ENCODE assay signal across 2 cellular contexts in the genomic region with DNA sequence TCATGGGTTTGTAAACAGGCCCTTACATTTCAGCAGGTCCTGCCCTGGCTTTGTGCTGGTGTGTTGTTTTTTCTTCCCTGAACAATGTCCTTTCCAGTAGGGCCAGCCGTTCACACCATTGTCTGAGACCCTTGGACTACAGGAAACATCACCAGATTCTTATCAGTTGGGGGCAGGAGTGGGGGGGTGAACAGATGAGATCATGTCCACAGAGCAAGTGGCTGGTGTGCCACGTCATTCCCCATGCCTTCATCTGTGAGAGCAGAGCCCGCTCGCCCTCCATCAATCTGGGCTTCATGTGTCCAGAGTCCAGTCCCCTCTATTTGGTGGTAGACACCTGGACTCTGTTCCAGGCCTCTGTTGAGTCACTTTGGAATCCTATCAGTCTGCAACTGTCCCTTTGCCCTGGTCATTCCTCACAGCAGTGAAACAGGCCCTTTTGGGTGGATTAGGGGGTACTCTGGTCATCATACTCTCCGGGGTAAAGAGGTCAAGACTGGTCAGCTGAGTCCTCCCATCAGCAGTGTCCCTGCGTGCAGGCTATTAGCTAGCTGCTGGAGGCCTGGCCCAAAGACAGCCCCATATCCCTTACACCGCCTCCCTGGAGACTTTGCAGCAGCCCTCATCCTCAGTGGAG.
TF ChIP-seq lines count a peak whose summit lies in the region.

No MANE protein-coding gene starts in this region.

TF ChIP-seq in SK-N-SH, 30 proteins besides CTCF, POLR2A, EP300 and RAD21 (continued from another document):
- TF ChIP-seq, protein P1, sequence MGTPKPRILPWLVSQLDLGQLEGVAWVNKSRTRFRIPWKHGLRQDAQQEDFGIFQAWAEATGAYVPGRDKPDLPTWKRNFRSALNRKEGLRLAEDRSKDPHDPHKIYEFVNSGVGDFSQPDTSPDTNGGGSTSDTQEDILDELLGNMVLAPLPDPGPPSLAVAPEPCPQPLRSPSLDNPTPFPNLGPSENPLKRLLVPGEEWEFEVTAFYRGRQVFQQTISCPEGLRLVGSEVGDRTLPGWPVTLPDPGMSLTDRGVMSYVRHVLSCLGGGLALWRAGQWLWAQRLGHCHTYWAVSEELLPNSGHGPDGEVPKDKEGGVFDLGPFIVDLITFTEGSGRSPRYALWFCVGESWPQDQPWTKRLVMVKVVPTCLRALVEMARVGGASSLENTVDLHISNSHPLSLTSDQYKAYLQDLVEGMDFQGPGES (IDR thresholded peaks at IDR 0.05; ENCODE audit: low read depth, low read length): no peak
- TF ChIP-seq FOXJ3 (CRISPR knock-in tag; IDR thresholded peaks at IDR 0.05): no peak
- TF ChIP-seq SIN3A (IDR thresholded peaks at IDR 0.05; ENCODE audit: borderline replicate concordance, low read depth, low read length): no peak
- TF ChIP-seq, protein P2, sequence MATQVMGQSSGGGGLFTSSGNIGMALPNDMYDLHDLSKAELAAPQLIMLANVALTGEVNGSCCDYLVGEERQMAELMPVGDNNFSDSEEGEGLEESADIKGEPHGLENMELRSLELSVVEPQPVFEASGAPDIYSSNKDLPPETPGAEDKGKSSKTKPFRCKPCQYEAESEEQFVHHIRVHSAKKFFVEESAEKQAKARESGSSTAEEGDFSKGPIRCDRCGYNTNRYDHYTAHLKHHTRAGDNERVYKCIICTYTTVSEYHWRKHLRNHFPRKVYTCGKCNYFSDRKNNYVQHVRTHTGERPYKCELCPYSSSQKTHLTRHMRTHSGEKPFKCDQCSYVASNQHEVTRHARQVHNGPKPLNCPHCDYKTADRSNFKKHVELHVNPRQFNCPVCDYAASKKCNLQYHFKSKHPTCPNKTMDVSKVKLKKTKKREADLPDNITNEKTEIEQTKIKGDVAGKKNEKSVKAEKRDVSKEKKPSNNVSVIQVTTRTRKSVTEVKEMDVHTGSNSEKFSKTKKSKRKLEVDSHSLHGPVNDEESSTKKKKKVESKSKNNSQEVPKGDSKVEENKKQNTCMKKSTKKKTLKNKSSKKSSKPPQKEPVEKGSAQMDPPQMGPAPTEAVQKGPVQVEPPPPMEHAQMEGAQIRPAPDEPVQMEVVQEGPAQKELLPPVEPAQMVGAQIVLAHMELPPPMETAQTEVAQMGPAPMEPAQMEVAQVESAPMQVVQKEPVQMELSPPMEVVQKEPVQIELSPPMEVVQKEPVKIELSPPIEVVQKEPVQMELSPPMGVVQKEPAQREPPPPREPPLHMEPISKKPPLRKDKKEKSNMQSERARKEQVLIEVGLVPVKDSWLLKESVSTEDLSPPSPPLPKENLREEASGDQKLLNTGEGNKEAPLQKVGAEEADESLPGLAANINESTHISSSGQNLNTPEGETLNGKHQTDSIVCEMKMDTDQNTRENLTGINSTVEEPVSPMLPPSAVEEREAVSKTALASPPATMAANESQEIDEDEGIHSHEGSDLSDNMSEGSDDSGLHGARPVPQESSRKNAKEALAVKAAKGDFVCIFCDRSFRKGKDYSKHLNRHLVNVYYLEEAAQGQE (IDR thresholded peaks at IDR 0.05; ENCODE audit: low read depth, low read length): no peak
- TF ChIP-seq, protein P3, sequence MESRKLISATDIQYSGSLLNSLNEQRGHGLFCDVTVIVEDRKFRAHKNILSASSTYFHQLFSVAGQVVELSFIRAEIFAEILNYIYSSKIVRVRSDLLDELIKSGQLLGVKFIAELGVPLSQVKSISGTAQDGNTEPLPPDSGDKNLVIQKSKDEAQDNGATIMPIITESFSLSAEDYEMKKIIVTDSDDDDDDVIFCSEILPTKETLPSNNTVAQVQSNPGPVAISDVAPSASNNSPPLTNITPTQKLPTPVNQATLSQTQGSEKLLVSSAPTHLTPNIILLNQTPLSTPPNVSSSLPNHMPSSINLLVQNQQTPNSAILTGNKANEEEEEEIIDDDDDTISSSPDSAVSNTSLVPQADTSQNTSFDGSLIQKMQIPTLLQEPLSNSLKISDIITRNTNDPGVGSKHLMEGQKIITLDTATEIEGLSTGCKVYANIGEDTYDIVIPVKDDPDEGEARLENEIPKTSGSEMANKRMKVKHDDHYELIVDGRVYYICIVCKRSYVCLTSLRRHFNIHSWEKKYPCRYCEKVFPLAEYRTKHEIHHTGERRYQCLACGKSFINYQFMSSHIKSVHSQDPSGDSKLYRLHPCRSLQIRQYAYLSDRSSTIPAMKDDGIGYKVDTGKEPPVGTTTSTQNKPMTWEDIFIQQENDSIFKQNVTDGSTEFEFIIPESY (IDR thresholded peaks at IDR 0.05; ENCODE audit: borderline replicate concordance, low read depth): no peak
- TF ChIP-seq NRF1 (IDR thresholded peaks at IDR 0.05; ENCODE audit: low read depth, low read length): no peak
- no peak for TF ChIP-seq ELF1 (IDR thresholded peaks at IDR 0.05)
- TF ChIP-seq JUND (IDR thresholded peaks at IDR 0.05): no peak
- TF ChIP-seq EZH2phosphoT487 (IDR thresholded peaks at IDR 0.05; ENCODE audit: borderline replicate concordance, low read depth): no peak
TF ChIP-seq in SK-N-SH: peak in this region for 0.

TF ChIP-seq in SK-N-SH treated with all-trans-retinoic acid at 6 μM for 48 hours, 23 proteins besides CTCF, POLR2A, EP300 and RAD21 (continued from another document):
- TF ChIP-seq, protein P4, sequence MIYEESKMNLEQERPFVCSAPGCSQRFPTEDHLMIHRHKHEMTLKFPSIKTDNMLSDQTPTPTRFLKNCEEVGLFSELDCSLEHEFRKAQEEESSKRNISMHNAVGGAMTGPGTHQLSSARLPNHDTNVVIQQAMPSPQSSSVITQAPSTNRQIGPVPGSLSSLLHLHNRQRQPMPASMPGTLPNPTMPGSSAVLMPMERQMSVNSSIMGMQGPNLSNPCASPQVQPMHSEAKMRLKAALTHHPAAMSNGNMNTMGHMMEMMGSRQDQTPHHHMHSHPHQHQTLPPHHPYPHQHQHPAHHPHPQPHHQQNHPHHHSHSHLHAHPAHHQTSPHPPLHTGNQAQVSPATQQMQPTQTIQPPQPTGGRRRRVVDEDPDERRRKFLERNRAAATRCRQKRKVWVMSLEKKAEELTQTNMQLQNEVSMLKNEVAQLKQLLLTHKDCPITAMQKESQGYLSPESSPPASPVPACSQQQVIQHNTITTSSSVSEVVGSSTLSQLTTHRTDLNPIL (CRISPR knock-in tag; IDR thresholded peaks at IDR 0.05; ENCODE audit: low read depth): no peak
- TF ChIP-seq, protein P5, sequence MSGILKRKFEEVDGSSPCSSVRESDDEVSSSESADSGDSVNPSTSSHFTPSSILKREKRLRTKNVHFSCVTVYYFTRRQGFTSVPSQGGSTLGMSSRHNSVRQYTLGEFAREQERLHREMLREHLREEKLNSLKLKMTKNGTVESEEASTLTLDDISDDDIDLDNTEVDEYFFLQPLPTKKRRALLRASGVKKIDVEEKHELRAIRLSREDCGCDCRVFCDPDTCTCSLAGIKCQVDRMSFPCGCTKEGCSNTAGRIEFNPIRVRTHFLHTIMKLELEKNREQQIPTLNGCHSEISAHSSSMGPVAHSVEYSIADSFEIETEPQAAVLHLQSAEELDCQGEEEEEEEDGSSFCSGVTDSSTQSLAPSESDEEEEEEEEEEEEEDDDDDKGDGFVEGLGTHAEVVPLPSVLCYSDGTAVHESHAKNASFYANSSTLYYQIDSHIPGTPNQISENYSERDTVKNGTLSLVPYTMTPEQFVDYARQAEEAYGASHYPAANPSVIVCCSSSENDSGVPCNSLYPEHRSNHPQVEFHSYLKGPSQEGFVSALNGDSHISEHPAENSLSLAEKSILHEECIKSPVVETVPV (CRISPR knock-in tag; IDR thresholded peaks at IDR 0.05): no peak
- TF ChIP-seq GLIS3 (CRISPR knock-in tag; IDR thresholded peaks at IDR 0.05): no peak
- TF ChIP-seq TCF4 (CRISPR knock-in tag; IDR thresholded peaks at IDR 0.05; ENCODE audit: borderline replicate concordance): no peak
- TF ChIP-seq, protein P6, sequence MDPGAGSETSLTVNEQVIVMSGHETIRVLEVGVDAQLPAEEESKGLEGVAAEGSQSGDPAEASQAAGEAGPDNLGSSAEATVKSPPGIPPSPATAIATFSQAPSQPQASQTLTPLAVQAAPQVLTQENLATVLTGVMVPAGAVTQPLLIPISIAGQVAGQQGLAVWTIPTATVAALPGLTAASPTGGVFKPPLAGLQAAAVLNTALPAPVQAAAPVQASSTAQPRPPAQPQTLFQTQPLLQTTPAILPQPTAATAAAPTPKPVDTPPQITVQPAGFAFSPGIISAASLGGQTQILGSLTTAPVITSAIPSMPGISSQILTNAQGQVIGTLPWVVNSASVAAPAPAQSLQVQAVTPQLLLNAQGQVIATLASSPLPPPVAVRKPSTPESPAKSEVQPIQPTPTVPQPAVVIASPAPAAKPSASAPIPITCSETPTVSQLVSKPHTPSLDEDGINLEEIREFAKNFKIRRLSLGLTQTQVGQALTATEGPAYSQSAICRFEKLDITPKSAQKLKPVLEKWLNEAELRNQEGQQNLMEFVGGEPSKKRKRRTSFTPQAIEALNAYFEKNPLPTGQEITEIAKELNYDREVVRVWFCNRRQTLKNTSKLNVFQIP (CRISPR knock-in tag; IDR thresholded peaks at IDR 0.05; ENCODE audit: borderline replicate concordance, low read depth): no peak
- no peak for TF ChIP-seq ZNF565 (CRISPR knock-in tag; conservative IDR thresholded peaks at IDR 0.05; ENCODE audit: low read depth)
- TF ChIP-seq CSDC2 (CRISPR knock-in tag; IDR thresholded peaks at IDR 0.05): no peak
- no peak for TF ChIP-seq RARB (CRISPR knock-in tag; IDR thresholded peaks at IDR 0.05)
- no peak for TF ChIP-seq BACH2 (CRISPR knock-in tag; IDR thresholded peaks at IDR 0.05; ENCODE audit: borderline replicate concordance)
- TF ChIP-seq ZFP30 (CRISPR knock-in tag; IDR thresholded peaks at IDR 0.05): no peak
- TF ChIP-seq ZFP3 (CRISPR knock-in tag; IDR thresholded peaks at IDR 0.05): no peak
- TF ChIP-seq ESRRG (CRISPR knock-in tag; IDR thresholded peaks at IDR 0.05): no peak
- TF ChIP-seq, protein P7, sequence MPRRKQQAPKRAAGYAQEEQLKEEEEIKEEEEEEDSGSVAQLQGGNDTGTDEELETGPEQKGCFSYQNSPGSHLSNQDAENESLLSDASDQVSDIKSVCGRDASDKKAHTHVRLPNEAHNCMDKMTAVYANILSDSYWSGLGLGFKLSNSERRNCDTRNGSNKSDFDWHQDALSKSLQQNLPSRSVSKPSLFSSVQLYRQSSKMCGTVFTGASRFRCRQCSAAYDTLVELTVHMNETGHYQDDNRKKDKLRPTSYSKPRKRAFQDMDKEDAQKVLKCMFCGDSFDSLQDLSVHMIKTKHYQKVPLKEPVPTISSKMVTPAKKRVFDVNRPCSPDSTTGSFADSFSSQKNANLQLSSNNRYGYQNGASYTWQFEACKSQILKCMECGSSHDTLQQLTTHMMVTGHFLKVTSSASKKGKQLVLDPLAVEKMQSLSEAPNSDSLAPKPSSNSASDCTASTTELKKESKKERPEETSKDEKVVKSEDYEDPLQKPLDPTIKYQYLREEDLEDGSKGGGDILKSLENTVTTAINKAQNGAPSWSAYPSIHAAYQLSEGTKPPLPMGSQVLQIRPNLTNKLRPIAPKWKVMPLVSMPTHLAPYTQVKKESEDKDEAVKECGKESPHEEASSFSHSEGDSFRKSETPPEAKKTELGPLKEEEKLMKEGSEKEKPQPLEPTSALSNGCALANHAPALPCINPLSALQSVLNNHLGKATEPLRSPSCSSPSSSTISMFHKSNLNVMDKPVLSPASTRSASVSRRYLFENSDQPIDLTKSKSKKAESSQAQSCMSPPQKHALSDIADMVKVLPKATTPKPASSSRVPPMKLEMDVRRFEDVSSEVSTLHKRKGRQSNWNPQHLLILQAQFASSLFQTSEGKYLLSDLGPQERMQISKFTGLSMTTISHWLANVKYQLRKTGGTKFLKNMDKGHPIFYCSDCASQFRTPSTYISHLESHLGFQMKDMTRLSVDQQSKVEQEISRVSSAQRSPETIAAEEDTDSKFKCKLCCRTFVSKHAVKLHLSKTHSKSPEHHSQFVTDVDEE (CRISPR knock-in tag; IDR thresholded peaks at IDR 0.05): no peak
- TF ChIP-seq ISL1 (CRISPR knock-in tag; IDR thresholded peaks at IDR 0.05): no peak
- no peak for TF ChIP-seq ZC3H10 (CRISPR knock-in tag; IDR thresholded peaks at IDR 0.05)
- no peak for TF ChIP-seq ZNF8 (CRISPR knock-in tag; IDR thresholded peaks at IDR 0.05)
